8 cellular contexts compared by ENCODE assay signal in genomic region chr11:72111803-72112540, GRCh38. TPM values are rescaled to one million over a fixed set of nuclear protein-coding genes. Genes with fewer than 3 reads are reported as not detected.
DNase-seq lines count a peak whose midpoint lies in the region; ATAC-seq and TF ChIP-seq lines count a peak whose summit lies in the region.

No MANE protein-coding gene starts in this region.

- peaks cover 6% of the 10 kb centered on the region for H3K79me2 ChIP-seq in osteoblast (ENCODE audit: insufficient read depth, low read length)

- H3K36me3 ChIP-seq in SJSA1 (no peaks in the 10 kb centered on the region; the same call in 1 of the 2 replicates), osteoblast (ENCODE audit: insufficient read depth, low read length) (no peaks in the 10 kb centered on the region), thymus (ENCODE audit: control insufficient read depth, insufficient read depth) (peaks cover 28% of the 10 kb centered on the region)

- POLR2A ChIA-PET in activated naive CD8-positive, alpha-beta T cell treated with anti-CD3 and anti-CD28 coated beads, Interleukin-2, amount 10 ng/mL, durations not matched to agents 7 days and 5 days (lab: Charles Lee) = interaction anchor here (0.9 to 3.0 kb wide), 15 partner anchors 11 to 184 kb away, joined by 3 to 27 read pairs (median 5); partner anchors contain the start of genes IL18BP, INPPL1, LAMTOR1 and RNF121

- peaks cover 2% of the 10 kb centered on the region for H3K9me3 Mint-ChIP-seq in activated naive CD8-positive, alpha-beta T cell treated with anti-CD3 and anti-CD28 coated beads, Interleukin-2, amount 10 ng/mL, durations not matched to agents 7 days and 5 days

- H3K4me1 Mint-ChIP-seq in activated naive CD8-positive, alpha-beta T cell treated with anti-CD3 and anti-CD28 coated beads, Interleukin-2, amount 10 ng/mL, durations not matched to agents 7 days and 5 days = peaks cover 24% of the 10 kb centered on the region

- H3K36me3 Mint-ChIP-seq in activated naive CD8-positive, alpha-beta T cell treated with anti-CD3 and anti-CD28 coated beads, Interleukin-2, amount 10 ng/mL, durations not matched to agents 7 days and 5 days = peaks cover 5% of the 10 kb centered on the region

- ATAC-seq in activated naive CD8-positive, alpha-beta T cell treated with anti-CD3 and anti-CD28 coated beads, Interleukin-2, amount 10 ng/mL, durations not matched to agents 7 days and 5 days (ENCODE audit: low read depth) = peak; percentile 89

- peak; percentile 100 for DNase-seq in HFF-Myc (ENCODE audit: extremely low read depth, low read depth)
- peak; percentile 100 for DNase-seq in MV-4-11 (lab: John Stamatoyannopoulos, UW)
- DNase-seq in SJSA1 (ENCODE audit: low read depth in 1 of 2, low spot score in 2 of 2) = peak; percentile 91 to 97
- DNase-seq in activated naive CD8-positive, alpha-beta T cell treated with anti-CD3 and anti-CD28 coated beads, Interleukin-2, amount 10 ng/mL, durations not matched to agents 7 days and 5 days = no peak
- peak; percentile 84 to 99 (median 96) for DNase-seq in head of caudate nucleus
- peak; percentile 94 for DNase-seq in osteoblast (ENCODE audit: insufficient read length, low spot score, missing footprints)

- H4K20me1 ChIP-seq in osteoblast (ENCODE audit: insufficient read depth, low read length) = no peaks in the 10 kb centered on the region

- no peaks in the 10 kb centered on the region for H3K27me3 Mint-ChIP-seq in activated naive CD8-positive, alpha-beta T cell treated with anti-CD3 and anti-CD28 coated beads, Interleukin-2, amount 10 ng/mL, durations not matched to agents 7 days and 5 days

- H3K4me1 ChIP-seq in SJSA1 (replicated peaks) (peaks cover 15% of the 10 kb centered on the region), osteoblast (ENCODE audit: insufficient read depth, low read length) (peaks cover 33% of the 10 kb centered on the region), thymus (ENCODE audit: control insufficient read depth, insufficient read depth, low read length) (peaks cover 9% of the 10 kb centered on the region)

- H3K4me3 ChIP-seq in GM08714 (ENCODE audit: low read length) = peak overlapping the region; percentile 82
- peak overlapping the region; percentile 65 for H3K4me3 ChIP-seq in HFF-Myc (replicated peaks; ENCODE audit: low read depth, low read length)
- H3K4me3 ChIP-seq in SJSA1 = peak overlapping the region; percentile 57
- peak overlapping the region; percentile 91 for H3K4me3 ChIP-seq in osteoblast (ENCODE audit: insufficient read depth, low read length)
- H3K4me3 ChIP-seq in thymus (ENCODE audit: low read length) = peak overlapping the region; percentile 81

- H3K27me3 ChIP-seq in SJSA1 (replicated peaks) (no peaks in the 10 kb centered on the region), osteoblast (ENCODE audit: insufficient read depth, low read length) (no peaks in the 10 kb centered on the region), thymus (ENCODE audit: control insufficient read depth, insufficient read depth) (no peaks in the 10 kb centered on the region)

- H3K27ac ChIP-seq in SJSA1 = peak overlapping the region; percentile 96
- peak overlapping the region; percentile 100 for H3K27ac ChIP-seq in osteoblast (ENCODE audit: low read depth, low read length)
- peak overlapping the region; percentile 99 for H3K27ac ChIP-seq in thymus (ENCODE audit: low read depth)

- H3K4me3 Mint-ChIP-seq in activated naive CD8-positive, alpha-beta T cell treated with anti-CD3 and anti-CD28 coated beads, Interleukin-2, amount 10 ng/mL, durations not matched to agents 7 days and 5 days = peak overlapping the region; percentile 94

- H3K9me3 ChIP-seq in SJSA1 (replicated peaks) (no peaks in the 10 kb centered on the region), osteoblast (ENCODE audit: low read depth, low read length) (no peaks in the 10 kb centered on the region), thymus (ENCODE audit: control insufficient read depth) (no peaks in the 10 kb centered on the region)

- WGBS in thymus = 4% methylated on average over 29 of the region's 29 CpGs

- TF ChIP-seq CTCF in HFF-Myc (IDR thresholded peaks at IDR 0.05; ENCODE audit: low read depth, low read length, missing control alignments) = no peak
- no peak for TF ChIP-seq CTCF in osteoblast (IDR thresholded peaks at IDR 0.05; ENCODE audit: extremely low read depth, low read depth, low read length)

- peak overlapping the region; percentile 97 for H2AFZ ChIP-seq in osteoblast (ENCODE audit: low read length)

- H3K4me2 ChIP-seq in osteoblast (ENCODE audit: insufficient read depth, low read length) = peak overlapping the region; percentile 96

- H3K27ac Mint-ChIP-seq in activated naive CD8-positive, alpha-beta T cell treated with anti-CD3 and anti-CD28 coated beads, Interleukin-2, amount 10 ng/mL, durations not matched to agents 7 days and 5 days = peak overlapping the region; percentile 99

- intact Hi-C loops in head of caudate nucleus (cut with DNase I) = loop anchor here (1.0 to 5.0 kb wide), 2 partner anchors 9 to 110 kb away; partner anchors contain the start of genes INPPL1 and LAMTOR1

RNA-seq across cellular contexts. Expression of gene ANAPC15, which starts 0.5 kb away (rescaled TPM):
- 23.5 and 46.9 TPM in 2 replicates for total RNA-seq in SJSA1 (2014; rRNA removed; shearing (Covaris generic))
- 10 to 100 TPM; 49.0 to 52.5 TPM for total RNA-seq in activated naive CD8-positive, alpha-beta T cell treated with anti-CD3 and anti-CD28 coated beads, Interleukin-2, amount 10 ng/mL, durations not matched to agents 7 days and 5 days
- 21.7 and 23.0 TPM in 2 replicates for total RNA-seq in osteoblast
- polyA plus RNA-seq in thymus = 56.3 TPM

RNA-seq across cellular contexts. Expression of gene TOMT, which starts 6.2 kb away (rescaled TPM):
- total RNA-seq in SJSA1 (2014; rRNA removed; shearing (Covaris generic)) = not detected in 2 replicates
- total RNA-seq in activated naive CD8-positive, alpha-beta T cell treated with anti-CD3 and anti-CD28 coated beads, Interleukin-2, amount 10 ng/mL, durations not matched to agents 7 days and 5 days = not detected
- total RNA-seq in osteoblast = not detected in 2 replicates
- polyA plus RNA-seq in thymus = not detected

RNA-seq across cellular contexts. Expression of gene LAMTOR1, which starts 8.9 kb away (rescaled TPM):
- 51.2 and 76.8 TPM in 2 replicates for total RNA-seq in SJSA1 (2014; rRNA removed; shearing (Covaris generic))
- 10 to 100 TPM; 65.6 to 70.5 TPM for total RNA-seq in activated naive CD8-positive, alpha-beta T cell treated with anti-CD3 and anti-CD28 coated beads, Interleukin-2, amount 10 ng/mL, durations not matched to agents 7 days and 5 days
- 131 and 138 TPM in 2 replicates for total RNA-seq in osteoblast
- polyA plus RNA-seq in thymus = 104 TPM

RNA-seq across cellular contexts. Expression of gene FOLR3, which starts 23.6 kb away (rescaled TPM):
- total RNA-seq in SJSA1 (2014; rRNA removed; shearing (Covaris generic)) = not detected in 2 replicates
- total RNA-seq in activated naive CD8-positive, alpha-beta T cell treated with anti-CD3 and anti-CD28 coated beads, Interleukin-2, amount 10 ng/mL, durations not matched to agents 7 days and 5 days = not detected
- total RNA-seq in osteoblast = 0.88 and 1.1 TPM in 2 replicates
- 0.82 TPM for polyA plus RNA-seq in thymus

RNA-seq across cellular contexts. Expression of gene LRRC51, which starts 31.3 kb away (rescaled TPM):
- 4.1 TPM in 1 of 2 replicates, not detected in the other for total RNA-seq in SJSA1 (2014; rRNA removed; shearing (Covaris generic))
- total RNA-seq in activated naive CD8-positive, alpha-beta T cell treated with anti-CD3 and anti-CD28 coated beads, Interleukin-2, amount 10 ng/mL, durations not matched to agents 7 days and 5 days = 1 to 10 TPM; 4.3 to 5.1 TPM
- total RNA-seq in osteoblast = 5.1 and 6.2 TPM in 2 replicates
- 5.3 TPM for polyA plus RNA-seq in thymus
